Comparison of ENCODE assay signal across 5 cellular contexts in the genomic region with DNA sequence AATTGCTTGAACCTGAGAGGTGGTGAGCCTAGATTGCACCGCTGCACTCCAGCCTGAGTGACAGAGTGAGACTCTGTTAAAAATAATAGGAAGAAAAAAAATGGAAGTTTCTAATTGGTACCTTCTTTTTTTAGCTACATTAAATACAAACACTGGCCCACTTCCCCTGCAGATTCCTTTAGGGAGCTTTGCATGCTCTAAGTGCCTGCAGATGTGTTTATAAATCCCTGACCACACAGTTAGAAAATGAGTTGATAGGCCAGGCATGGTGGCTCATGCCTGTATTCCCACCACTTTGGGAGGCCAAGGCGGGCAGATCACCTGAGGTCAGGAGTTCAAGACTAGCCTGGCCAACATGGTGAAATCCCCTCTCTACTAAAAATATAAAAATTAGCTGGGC. TPM values are rescaled to one million over a fixed set of nuclear protein-coding genes. Genes with fewer than 3 reads are reported as not detected.
"Had no signal": no experiment of that assay in that cellular context is flagged by ENCODE, and none has a peak within 500 bp of the region (broad histone marks: within the 10 kb centered on the region; RNA-seq: fewer than 3 reads in every experiment).

No MANE protein-coding gene starts in this region.

RNA-seq across cellular contexts. Expression of a gene that starts 4.1 kb away (rescaled TPM):
- total RNA-seq: bronchial epithelial cell, cardiac septum, epithelial cell of proximal tubule, esophagus mucosa, glomerular endothelial cell had no signal
